In the genomic region with DNA sequence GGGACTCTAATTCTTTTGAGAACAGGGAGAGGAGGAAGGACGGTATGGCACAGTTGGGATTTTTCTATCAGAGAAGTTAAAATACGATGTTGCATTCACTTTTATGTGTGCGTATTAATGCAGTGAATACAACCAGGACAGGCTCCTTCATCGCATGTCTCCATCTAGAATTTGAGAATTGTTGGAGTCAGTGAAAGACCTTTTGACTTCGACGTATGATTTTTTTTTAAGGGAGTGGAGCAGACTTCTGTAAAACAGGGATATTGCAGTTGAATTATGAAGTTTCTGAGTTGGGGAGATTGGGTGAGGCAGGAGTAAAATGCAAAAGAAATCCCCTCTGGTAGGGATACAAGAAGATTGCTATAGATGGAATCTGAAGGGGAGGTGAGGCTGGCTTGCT, we compare ENCODE assay signal across 13 cellular contexts. TPM values are rescaled to one million over a fixed set of nuclear protein-coding genes. Genes with fewer than 3 reads are reported as not detected.
"Had no signal": no experiment of that assay in that cellular context is flagged by ENCODE, and none has a peak within 500 bp of the region (broad histone marks: within the 10 kb centered on the region; RNA-seq: fewer than 3 reads in every experiment).

No MANE protein-coding gene starts in this region.

- H3K36me3 ChIP-seq: brain microvascular endothelial cell, left ventricle myocardium inferior, right atrium auricular region, upper lobe of left lung had no signal

- ATAC-seq: effector memory CD8-positive, alpha-beta T cell; natural killer cell treated with Interleukin-12 subunit alpha and Interleukin-12 subunit beta and Interleukin-15 and Interleukin-18, amount 100 ng/mL, for 72 hours had no signal

- DNase-seq: activated CD4-positive, alpha-beta T cell treated with anti-CD3 and anti-CD28 coated beads, Interleukin-2, amount 10 ng/mL, durations not matched to agents 7 days and 5 days; activated CD4-positive, CD25-positive, alpha-beta regulatory T cell; activated naive CD8-positive, alpha-beta T cell treated with anti-CD3 and anti-CD28 coated beads for 36 hours; brain microvascular endothelial cell; dermis blood vessel endothelial cell; effector memory CD8-positive, alpha-beta T cell; left ventricle myocardium inferior; occipital lobe; stimulated activated CD4-positive, alpha-beta T cell treated with anti-CD3 and anti-CD28 coated beads, Interleukin-4, amount 100 ng/mL, for 24 hours; stimulated activated naive CD4-positive, alpha-beta T cell; upper lobe of left lung had no signal

- H3K9me3 ChIP-seq: left ventricle myocardium inferior, right atrium auricular region, upper lobe of left lung had no signal

- H3K27ac ChIP-seq: brain microvascular endothelial cell, left ventricle myocardium inferior, right atrium auricular region had no signal

RNA-seq across cellular contexts. Expression of gene TBX3, which starts 9.6 kb away (rescaled TPM):
- total RNA-seq: activated CD4-positive, alpha-beta T cell treated with anti-CD3 and anti-CD28 coated beads, Interleukin-2, amount 10 ng/mL, durations not matched to agents 7 days and 5 days; activated naive CD8-positive, alpha-beta T cell treated with anti-CD3 and anti-CD28 coated beads for 36 hours; natural killer cell treated with Interleukin-12 subunit alpha and Interleukin-12 subunit beta and Interleukin-15 and Interleukin-18, amount 100 ng/mL, for 72 hours had no signal
